Comparison of ENCODE assay signal across 30 cellular contexts in genomic region chrX:153878285-153878779, GRCh38. TPM values are rescaled to one million over a fixed set of nuclear protein-coding genes. Genes with fewer than 3 reads are reported as not detected.
A peak's percentile ranks its signal among the peaks of the same experiment; 100 is the strongest.
DNase-seq lines count a peak whose midpoint lies in the region; TF ChIP-seq lines count a peak whose summit lies in the region.
"Had no signal": no experiment of that assay in that cellular context is flagged by ENCODE, and none has a peak within 500 bp of the region (broad histone marks: within the 10 kb centered on the region; RNA-seq: fewer than 3 reads in every experiment).

No MANE protein-coding gene starts in this region.

- no peak overlapping the region for H3K23ac ChIP-seq in H9 (ENCODE audit: insufficient read length, low read depth, low read length)
- no peak overlapping the region for H3K23ac ChIP-seq in mesendoderm (ENCODE audit: low read length)

- no peak overlapping the region for H2BK20ac ChIP-seq in H9 (ENCODE audit: low read depth, low read length, poor library complexity, severe bottlenecking)

- no peak overlapping the region for H3K18ac ChIP-seq in H9 (ENCODE audit: insufficient read length, low read depth, low read length)
- H3K18ac ChIP-seq in mesendoderm (ENCODE audit: low read length): peak overlapping the region; percentile 39

- peaks cover 3% of the 10 kb centered on the region for H3K23me2 ChIP-seq in H9 (ENCODE audit: insufficient read length, low read depth, low read length, poor library complexity, severe bottlenecking)

- WGBS in H9 (ENCODE audit: extremely low coverage, insufficient read length, low lambda C conversion rate): no CpG with 5 or more reads among the region's 8 CpGs
- WGBS in mesendoderm (ENCODE audit: extremely low coverage, insufficient coverage, low lambda C conversion rate): no CpG with 5 or more reads among the region's 8 CpGs

- H2BK5ac ChIP-seq in H9 (ENCODE audit: insufficient read length, low read length): no peak overlapping the region
- peak overlapping the region; percentile 85 for H2BK5ac ChIP-seq in mesendoderm (ENCODE audit: low read length)

- H3K4me1 ChIP-seq in BLaER1 treated with 17β-estradiol and CSF1 and Interleukin-3, amounts not matched to agents 10 nM and 100 nM: peaks cover 59 to 71% (median 68%) of the 10 kb centered on the region in 10 experiments
- no peaks in the 10 kb centered on the region; the same call in none of the 2 replicates for H3K4me1 ChIP-seq in H9 (ENCODE audit: insufficient read depth, low read length)
- peaks cover 20% of the 10 kb centered on the region for H3K4me1 ChIP-seq in mesendoderm (ENCODE audit: control insufficient read depth, low read depth, low read length)
- H3K4me1 ChIP-seq: body of pancreas, esophagus muscularis mucosa, foreskin keratinocyte, heart right ventricle, parathyroid adenoma had no signal

- no peak for DNase-seq in H9
- DNase-seq in WERI-Rb-1: peak; percentile 63
- no peak for DNase-seq in mesendoderm
- DNase-seq in SKM-1 (lab: John Stamatoyannopoulos, UW; ENCODE audit: unreplicated experiment): no peak
- DNase-seq in SIG-M5 (lab: John Stamatoyannopoulos, UW): no peak
- DNase-seq in hepatic stellate cell (ENCODE audit: low spot score): no peak
- no peak for DNase-seq in glomerular visceral epithelial cell (ENCODE audit: extremely low spot score)
- DNase-seq: activated CD4-positive, alpha-beta T cell treated with anti-CD3 and anti-CD28 coated beads, Interleukin-2, amount 50 U/mL, for 48 hours; activated naive CD4-positive, alpha-beta T cell; body of pancreas; cerebellar nuclear complex; dermis blood vessel endothelial cell; foreskin keratinocyte; heart right ventricle; KG1; MM.1S; NCI-H2029 treated with DMSO at 0.1 percent for 48 hours; right cardiac atrium; stimulated activated CD8-positive, alpha-beta memory T cell treated with anti-CD3 and anti-CD28 coated beads, Interleukin-4, amount 100 ng/mL, for 48 hours had no signal

- no peak for TF ChIP-seq CTCF in H9 (conservative IDR thresholded peaks at IDR 0.05)
- TF ChIP-seq CTCF in WERI-Rb-1 (IDR thresholded peaks at IDR 0.05; ENCODE audit: low read depth, low read length): no peak

- H3K4me2 ChIP-seq in BLaER1 treated with 17β-estradiol and CSF1 and Interleukin-3, amounts not matched to agents 10 nM and 100 nM: peak overlapping the region; percentile 59 to 93 (median 74)
- peak overlapping the region; percentile 25 for H3K4me2 ChIP-seq in H9 (ENCODE audit: insufficient read depth, insufficient read length, low read length)
- no peak overlapping the region for H3K4me2 ChIP-seq in mesendoderm (ENCODE audit: low read length)

- H2BK120ac ChIP-seq in H9 (ENCODE audit: low read depth, low read length, poor library complexity, severe bottlenecking): no peak overlapping the region
- no peak overlapping the region for H2BK120ac ChIP-seq in mesendoderm (ENCODE audit: low read depth, low read length)

- H4K20me1 ChIP-seq in BLaER1 treated with 17β-estradiol and CSF1 and Interleukin-3, amounts not matched to agents 10 nM and 100 nM: peaks cover 11 to 83% (median 54%) of the 10 kb centered on the region in 11 experiments; a peak in 18 of 22 replicates
- H4K20me1 ChIP-seq in H9 (ENCODE audit: control insufficient read depth, insufficient read depth, insufficient read length): no peaks in the 10 kb centered on the region

- peaks cover 30 to 56% of the 10 kb centered on the region in 2 experiments for H3K4me1 Mint-ChIP-seq in H9

- H3K4me3 ChIP-seq in BLaER1 treated with 17β-estradiol and CSF1 and Interleukin-3, amounts not matched to agents 10 nM and 100 nM: peak overlapping the region in 6 of 10 experiments; percentile 5 to 42 (median 22); a peak in 4 of 20 replicates
- H3K4me3 ChIP-seq in WERI-Rb-1 (ENCODE audit: low read depth, low read length) (0 out of 2 replicates have a peak overlapping the region, but pooled peaks have one; percentile 13), mesendoderm (ENCODE audit: low read length) (no peak overlapping the region)
- H3K4me3 ChIP-seq: body of pancreas, esophagus muscularis mucosa, heart right ventricle, lung, thoracic aorta had no signal

- peaks cover 61 to 82% (median 78%) of the 10 kb centered on the region in 11 experiments for H3K27me3 ChIP-seq in BLaER1 treated with 17β-estradiol and CSF1 and Interleukin-3, amounts not matched to agents 10 nM and 100 nM
- H3K27me3 ChIP-seq in H9 (ENCODE audit: insufficient read depth, low read length) (no peaks in the 10 kb centered on the region), WERI-Rb-1 (ENCODE audit: insufficient read depth, low read depth, severe bottlenecking) (peaks cover 11% of the 10 kb centered on the region), mesendoderm (ENCODE audit: insufficient read depth, low read length, poor library complexity) (no peaks in the 10 kb centered on the region)
- H3K27me3 ChIP-seq: body of pancreas, foreskin keratinocyte had no signal

- H3K79me1 ChIP-seq in H9 (ENCODE audit: insufficient read depth, low read depth, low read length, poor library complexity, severe bottlenecking): no peaks in the 10 kb centered on the region
- H3K79me1 ChIP-seq in mesendoderm (ENCODE audit: low read length): no peaks in the 10 kb centered on the region

- H3K79me2 ChIP-seq in H9 (ENCODE audit: insufficient read depth, low read length) (no peaks in the 10 kb centered on the region), mesendoderm (ENCODE audit: control insufficient read depth, insufficient read depth, low read length) (no peaks in the 10 kb centered on the region)
- H3K79me2 ChIP-seq: parathyroid adenoma had no signal

- peaks cover 59 to 76% of the 10 kb centered on the region in 2 experiments for H3K9me3 Mint-ChIP-seq in H9
- H3K9me3 Mint-ChIP-seq: natural killer cell treated with Interleukin-12 subunit alpha and Interleukin-12 subunit beta and Interleukin-15 and Interleukin-18, amount 100 ng/mL, for 72 hours; stimulated activated naive CD8-positive, alpha-beta T cell treated with anti-CD3 and anti-CD28 coated beads, Interleukin-15, Interleukin-2, amounts not matched to agents 100 ng/mL and 50 ng/mL, for 24 hours; T-helper 1 cell treated with Interleukin-12 subunit alpha and Interleukin-12 subunit beta and Interleukin-4 antibody, amounts not matched to agents 30 μg/mL and 1 μg/mL, for 36 hours had no signal

- peaks cover 21% of the 10 kb centered on the region for H3K27me3 Mint-ChIP-seq in H9 (ENCODE audit: low read depth)

- no peak overlapping the region for H2BK15ac ChIP-seq in H9 (ENCODE audit: low read depth, low read length)
- H2BK15ac ChIP-seq in mesendoderm (replicated peaks; ENCODE audit: low read depth): no peak overlapping the region

- no peak overlapping the region for H2AK5ac ChIP-seq in H9 (ENCODE audit: insufficient read length, low read length)
- H2AK5ac ChIP-seq in mesendoderm (ENCODE audit: low read length): peak overlapping the region; percentile 69

- H3K36me3 Mint-ChIP-seq in H9 (ENCODE audit: insufficient read depth in 1 of 3, low read depth in 3 of 3): peaks cover 6 to 16% (median 6%) of the 10 kb centered on the region in 3 experiments; a peak in 6 of 7 replicates
- H3K36me3 Mint-ChIP-seq: natural killer cell treated with Interleukin-12 subunit alpha and Interleukin-12 subunit beta and Interleukin-15 and Interleukin-18, amount 100 ng/mL, for 72 hours had no signal

- peak overlapping the region in 7 of 11 experiments; percentile 54 to 75 (median 62); a peak in 14 of 22 replicates for H3K9ac ChIP-seq in BLaER1 treated with 17β-estradiol and CSF1 and Interleukin-3, amounts not matched to agents 10 nM and 100 nM
- no peak overlapping the region for H3K9ac ChIP-seq in H9 (ENCODE audit: extremely low read depth, insufficient read length, low read length)
- peak overlapping the region; percentile 54 for H3K9ac ChIP-seq in mesendoderm (ENCODE audit: low read length)
- H3K9ac ChIP-seq: parathyroid adenoma had no signal

- H3K27ac ChIP-seq in BLaER1 treated with 17β-estradiol and CSF1 and Interleukin-3, amounts not matched to agents 10 nM and 100 nM: peak overlapping the region in 8 of 11 experiments; percentile 43 to 80 (median 69); a peak in 15 of 22 replicates
- H3K27ac ChIP-seq in H9 (ENCODE audit: insufficient read length, low read depth, low read length): no peak overlapping the region
- peak overlapping the region; percentile 78 for H3K27ac ChIP-seq in WERI-Rb-1
- H3K27ac ChIP-seq in mesendoderm (ENCODE audit: low read depth, low read length): peak overlapping the region; percentile 64
- H3K27ac ChIP-seq: body of pancreas, esophagus muscularis mucosa, foreskin keratinocyte, heart right ventricle, parathyroid adenoma, RWPE1, thoracic aorta had no signal

- no peaks in the 10 kb centered on the region for H3K9me3 ChIP-seq in BLaER1 treated with 17β-estradiol and CSF1 and Interleukin-3, amounts not matched to agents 10 nM and 100 nM (replicated peaks in 1 of 11)
- H3K9me3 ChIP-seq in H9 (ENCODE audit: control insufficient read depth, low read depth, low read length): no peaks in the 10 kb centered on the region
- H3K9me3 ChIP-seq in WERI-Rb-1 (ENCODE audit: severe bottlenecking): no peaks in the 10 kb centered on the region
- H3K9me3 ChIP-seq: body of pancreas, esophagus muscularis mucosa, heart right ventricle, thoracic aorta had no signal

- H2BK12ac ChIP-seq in H9 (ENCODE audit: insufficient read length, low read depth, low read length): no peak overlapping the region

- H3K4me3 Mint-ChIP-seq in H9: peak overlapping the region; percentile 38 to 45; a peak in 3 of 5 replicates
- H3K4me3 Mint-ChIP-seq: natural killer cell treated with Interleukin-12 subunit alpha and Interleukin-12 subunit beta and Interleukin-15 and Interleukin-18, amount 100 ng/mL, for 72 hours; stimulated activated naive CD8-positive, alpha-beta T cell treated with anti-CD3 and anti-CD28 coated beads, Interleukin-15, Interleukin-2, amounts not matched to agents 100 ng/mL and 50 ng/mL, for 24 hours had no signal

- H2AFZ ChIP-seq in H9 (ENCODE audit: low read length): no peak overlapping the region
- H2AFZ ChIP-seq: parathyroid adenoma had no signal

- H3K27ac Mint-ChIP-seq in H9: no peak overlapping the region
- H3K27ac Mint-ChIP-seq: natural killer cell treated with Interleukin-12 subunit alpha and Interleukin-12 subunit beta and Interleukin-15 and Interleukin-18, amount 100 ng/mL, for 72 hours; stimulated activated naive CD8-positive, alpha-beta T cell treated with anti-CD3 and anti-CD28 coated beads, Interleukin-15, Interleukin-2, amounts not matched to agents 100 ng/mL and 50 ng/mL, for 24 hours; T-helper 1 cell treated with Interleukin-12 subunit alpha and Interleukin-12 subunit beta and Interleukin-4 antibody, amounts not matched to agents 30 μg/mL and 1 μg/mL, for 36 hours had no signal

- no peak overlapping the region for H4K5ac ChIP-seq in H9 (ENCODE audit: insufficient read length, low read depth, low read length)
- no peak overlapping the region for H4K5ac ChIP-seq in mesendoderm (ENCODE audit: low read length)

- no peak overlapping the region for H3K14ac ChIP-seq in H9 (ENCODE audit: insufficient read depth, low read length)

- no peak overlapping the region for H4K91ac ChIP-seq in H9 (ENCODE audit: insufficient read length, low read depth, low read length)

- no peak overlapping the region for H3T11ph ChIP-seq in H9 (ENCODE audit: low read length)

- H3K4ac ChIP-seq in H9 (ENCODE audit: low read depth, low read length): no peak overlapping the region
- no peak overlapping the region for H3K4ac ChIP-seq in mesendoderm (ENCODE audit: low read depth, low read length)

- H4K8ac ChIP-seq in H9 (replicated peaks; ENCODE audit: insufficient read length, low read depth, low read length) (no peak overlapping the region), mesendoderm (ENCODE audit: low read depth, low read length) (no peak overlapping the region)

- no peak overlapping the region for H3K56ac ChIP-seq in H9 (ENCODE audit: insufficient read length, low read depth, low read length)
- peak overlapping the region; percentile 80 for H3K56ac ChIP-seq in mesendoderm (ENCODE audit: low read length)

- H3K36me3 ChIP-seq in BLaER1 treated with 17β-estradiol and CSF1 and Interleukin-3, amounts not matched to agents 10 nM and 100 nM: no peaks in the 10 kb centered on the region
- H3K36me3 ChIP-seq in WERI-Rb-1 (no peaks in the 10 kb centered on the region; the same call in 1 of the 2 replicates), mesendoderm (ENCODE audit: control insufficient read depth, insufficient read depth, low read length) (no peaks in the 10 kb centered on the region)
- H3K36me3 ChIP-seq: esophagus muscularis mucosa, heart right ventricle, thoracic aorta had no signal

RNA-seq across cellular contexts. Expression of gene L1CAM, which starts 7.6 kb away (rescaled TPM):
- total RNA-seq in H9 (2021): 19.9 and 22.7 TPM in 2 replicates
- polyA plus RNA-seq in mesendoderm (2013, experiment 1 of 2): 11.3 TPM
- polyA plus RNA-seq in mesendoderm (2013, experiment 2 of 2): 10.2 TPM
- total RNA-seq: OCI-LY7 had no signal

RNA-seq across cellular contexts. Expression of gene AVPR2, which starts 26.1 kb away (rescaled TPM):
- total RNA-seq in H9 (2021): not detected in 2 replicates
- polyA plus RNA-seq in mesendoderm (2013, experiment 1 of 2): 0.03 TPM
- 0.03 TPM for polyA plus RNA-seq in mesendoderm (2013, experiment 2 of 2)
- total RNA-seq: foreskin keratinocyte; mononuclear cell; natural killer cell treated with Interleukin-12 subunit alpha and Interleukin-12 subunit beta and Interleukin-15 and Interleukin-18, amount 100 ng/mL, for 72 hours; thoracic aorta had no signal
- polyA plus RNA-seq: foreskin keratinocyte had no signal

RNA-seq across cellular contexts. Expression of gene ARHGAP4, which starts 47.7 kb away (rescaled TPM):
- total RNA-seq in H9 (2021): 37.8 and 40.6 TPM in 2 replicates
- polyA plus RNA-seq in mesendoderm (2013, experiment 1 of 2): 12.4 TPM
- polyA plus RNA-seq in mesendoderm (2013, experiment 2 of 2): 12.0 TPM

RNA-seq across cellular contexts. Expression of gene PDZD4, which starts 48.0 kb away (rescaled TPM):
- total RNA-seq in H9 (2021): 110 and 118 TPM in 2 replicates
- 45.7 TPM for polyA plus RNA-seq in mesendoderm (2013, experiment 1 of 2)
- polyA plus RNA-seq in mesendoderm (2013, experiment 2 of 2): 46.5 TPM
- total RNA-seq: OCI-LY7 had no signal

RNA-seq across cellular contexts. Expression of gene NAA10, which starts 56.5 kb away (rescaled TPM):
- 101 and 103 TPM in 2 replicates for total RNA-seq in H9 (2021)
- 120 TPM for polyA plus RNA-seq in mesendoderm (2013, experiment 1 of 2)
- polyA plus RNA-seq in mesendoderm (2013, experiment 2 of 2): 121 TPM
